ENCODE assay signal across 8 cellular contexts in genomic region chr17:75783069-75783783, GRCh38. TPM values are rescaled to one million over a fixed set of nuclear protein-coding genes. Genes with fewer than 3 reads are reported as not detected.
A peak's percentile ranks its signal among the peaks of the same experiment; 100 is the strongest.
DNase-seq lines count a peak whose midpoint lies in the region; ATAC-seq, FAIRE-seq and TF ChIP-seq lines count a peak whose summit lies in the region.

No MANE protein-coding gene starts in this region.

- H3K27me3 ChIP-seq in adrenal gland (no peaks in the 10 kb centered on the region), kidney epithelial cell (ENCODE audit: control insufficient read depth, insufficient read depth, low read length) (no peaks in the 10 kb centered on the region)

- FAIRE-seq in A204.1 (lab: Jason Lieb, UNC): peak; percentile 69

- DNase-seq in GM04503 (ENCODE audit: low read depth) (peak; percentile 25), NCI-H2227 (lab: John Stamatoyannopoulos, UW; ENCODE audit: unreplicated experiment) (peak; percentile 62), adrenal gland (no peak), kidney epithelial cell (ENCODE audit: low read depth) (no peak), superior temporal gyrus (ENCODE audit: extremely low spot score) (peak; percentile 77), activated gamma-delta T cell (lab: John Stamatoyannopoulos, UW) (no peak)

- H3K27ac ChIP-seq in adrenal gland: peak overlapping the region; percentile 88 to 100 (median 98)

- peaks cover 5 to 35% of the 10 kb centered on the region in 2 donors for H3K4me1 ChIP-seq in adrenal gland (replicated peaks in 1 of 2)

- TF ChIP-seq POLR2A in adrenal gland (IDR thresholded peaks at IDR 0.05): no peak

- H3K4me3 ChIP-seq in adrenal gland (peak overlapping the region in 1 of 4 donors; percentile 14), kidney epithelial cell (ENCODE audit: low read depth, low read length) (no peak overlapping the region)

- TF ChIP-seq CTCF in adrenal gland (IDR thresholded peaks at IDR 0.05) (peak; percentile 56 to 87 (median 78)), kidney epithelial cell (IDR thresholded peaks at IDR 0.05; ENCODE audit: insufficient read depth, low read length, poor library complexity, severe bottlenecking) (peak; percentile 70)

- no peaks in the 10 kb centered on the region for H3K9me3 ChIP-seq in adrenal gland (replicated peaks in 1 of 3)

- intact Hi-C loops in adrenal gland (cut with DNase I): no loop called here

- no peak for ATAC-seq in GM21737 (IDR thresholded peaks at IDR 0.05; ENCODE audit: unreplicated experiment)

- WGBS in adrenal gland, 4 donors: 11 to 16% (median 14%) methylated on average over 6 of the region's 6 CpGs

- H3K36me3 ChIP-seq in adrenal gland (replicated peaks in 1 of 2) (peaks cover 0 to 8% of the 10 kb centered on the region in 2 donors), kidney epithelial cell (ENCODE audit: control insufficient read depth, insufficient read depth, low read length) (peaks cover 4% of the 10 kb centered on the region)

RNA-seq across cellular contexts. Expression of gene UNK, which starts 1.4 kb away (rescaled TPM):
- total RNA-seq in adrenal gland (10 to 100 TPM; 15.1 to 35.5 (median 24.6) TPM), kidney epithelial cell (18.6 and 23.7 TPM in 2 replicates)
- 10 to 100 TPM; 13.6 to 45.9 (median 19.0) TPM for polyA plus RNA-seq in adrenal gland

RNA-seq across cellular contexts. Expression of gene GALK1, which starts 18.2 kb away (rescaled TPM):
- 10 to 100 TPM; 13.9 to 47.3 (median 24.6) TPM for total RNA-seq in adrenal gland
- polyA plus RNA-seq in adrenal gland: 10 to 100 TPM in 2 of 3 donors, 1 to 10 TPM in 1; 1.4 to 39.1 (median 37.2) TPM
- 18.7 and 21.2 TPM in 2 replicates for total RNA-seq in kidney epithelial cell

Comparison
In these comparisons a context has a peak if more than half of its experiments do, and no peak if none do; other contexts are left out.
1. DNase-seq: peak in GM04503 (single experiment), NCI-H2227 (single experiment) and superior temporal gyrus (single experiment); none in adrenal gland (0 of 7), kidney epithelial cell (single experiment) and activated gamma-delta T cell (single experiment).